Comparison of ENCODE assay signal across 9 cellular contexts in the genomic region with DNA sequence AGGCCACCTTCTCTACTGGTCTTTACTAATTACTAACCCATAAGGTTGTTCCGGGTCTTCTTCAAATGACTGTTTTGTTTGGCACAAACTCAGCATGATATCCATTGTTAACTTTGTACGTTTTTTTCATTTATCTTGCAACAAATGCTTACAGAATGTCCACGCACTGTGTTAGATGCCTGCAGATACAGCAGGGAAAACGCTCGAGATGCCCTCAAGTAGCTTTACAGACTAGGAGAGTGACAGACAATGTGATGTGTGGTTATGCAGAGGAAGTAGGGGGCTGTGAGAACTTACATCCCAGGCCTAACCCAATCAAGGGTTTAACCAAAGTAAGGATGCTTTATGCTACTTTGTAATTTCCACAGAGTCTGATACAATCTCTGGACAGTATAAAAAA. TPM values are rescaled to one million over a fixed set of nuclear protein-coding genes. Genes with fewer than 3 reads are reported as not detected.
A peak's percentile ranks its signal among the peaks of the same experiment; 100 is the strongest.
DNase-seq lines count a peak whose midpoint lies in the region; ATAC-seq, FAIRE-seq and TF ChIP-seq lines count a peak whose summit lies in the region.
"Had no signal": no experiment of that assay in that cellular context is flagged by ENCODE, and none has a peak within 500 bp of the region (broad histone marks: within the 10 kb centered on the region; RNA-seq: fewer than 3 reads in every experiment).

No MANE protein-coding gene starts in this region.

- H3K36me3 ChIP-seq in left ventricle myocardium inferior, result peaks cover 9% of the 10 kb centered on the region
- no peaks in the 10 kb centered on the region for H3K36me3 ChIP-seq in kidney (ENCODE audit: control insufficient read depth in 1 of 2, insufficient read depth in 2 of 2, low read length in 2 of 2)

- CTCF ChIA-PET in activated CD4-positive, alpha-beta memory T cell treated with anti-CD3 and anti-CD28 coated beads, Interleukin-2, amount 10 ng/mL, durations not matched to agents 7 days and 5 days (lab: Charles Lee), result interaction anchor here (0.8 to 2.6 kb wide), 6 partner anchors 10 to 332 kb away, joined by 3 to 9 read pairs (median 6); partner anchors contain the start of gene RPL39L

- peak overlapping the region; percentile 94 for H3K27ac Mint-ChIP-seq in activated CD4-positive, alpha-beta memory T cell treated with anti-CD3 and anti-CD28 coated beads, Interleukin-2, amount 10 ng/mL, durations not matched to agents 7 days and 5 days
- H3K27ac Mint-ChIP-seq in type B pancreatic cell, result peak overlapping the region; percentile 89

- H3K27me3 ChIP-seq in left ventricle myocardium inferior (ENCODE audit: low read depth), result peaks cover under 1% of the 10 kb centered on the region

- H3K9ac ChIP-seq in kidney (ENCODE audit: low read length in 2 of 2), result peak overlapping the region in 1 of 2 donors; percentile 85

- FAIRE-seq in kidney (lab: Jason Lieb, UNC), result no peak

- peak overlapping the region; percentile 88 for H3K27ac ChIP-seq in left ventricle myocardium inferior (replicated peaks)
- H3K27ac ChIP-seq in kidney (ENCODE audit: low read depth in 2 of 2, low read length in 2 of 2), result no peak overlapping the region

- H3K36me3 Mint-ChIP-seq in activated CD4-positive, alpha-beta memory T cell treated with anti-CD3 and anti-CD28 coated beads, Interleukin-2, amount 10 ng/mL, durations not matched to agents 7 days and 5 days (ENCODE audit: low read depth), result peaks cover 15% of the 10 kb centered on the region
- H3K36me3 Mint-ChIP-seq in type B pancreatic cell, result peaks cover 7% of the 10 kb centered on the region

- POLR2A ChIA-PET in activated CD4-positive, alpha-beta memory T cell treated with anti-CD3 and anti-CD28 coated beads, Interleukin-2, amount 10 ng/mL, durations not matched to agents 7 days and 5 days (lab: Charles Lee), result interaction anchor here (0.9 to 9.9 kb wide), 9 partner anchors 9 to 237 kb away, joined by 4 to 232 read pairs (median 13); partner anchors contain the start of genes DNAJB11 and EIF4A2

- intact Hi-C loops in left ventricle myocardium inferior (cut with micrococcal nuclease) (no loop called here), Right ventricle myocardium inferior (cut with DNase I) (loop anchor here (5.0 kb wide), 1 partner anchor 235 kb away; the partner anchor contains the start of gene DNAJB11), kidney (cut with DNase I) (no loop called here)

- H3K9me3 Mint-ChIP-seq in activated CD4-positive, alpha-beta memory T cell treated with anti-CD3 and anti-CD28 coated beads, Interleukin-2, amount 10 ng/mL, durations not matched to agents 7 days and 5 days, result no peaks in the 10 kb centered on the region
- no peaks in the 10 kb centered on the region for H3K9me3 Mint-ChIP-seq in type B pancreatic cell

- H3K4me3 ChIP-seq in left ventricle myocardium inferior (peak overlapping the region; percentile 92), kidney (ENCODE audit: low read length in 2 of 2) (peak overlapping the region; percentile 81 to 95)

- H3K27me3 Mint-ChIP-seq in activated CD4-positive, alpha-beta memory T cell treated with anti-CD3 and anti-CD28 coated beads, Interleukin-2, amount 10 ng/mL, durations not matched to agents 7 days and 5 days, result no peaks in the 10 kb centered on the region
- H3K27me3 Mint-ChIP-seq in type B pancreatic cell, result peaks cover 4% of the 10 kb centered on the region

- DNase-seq in left ventricle myocardium inferior (no peak), Right ventricle myocardium inferior (ENCODE audit: missing footprints) (no peak), kidney (no peak), type B pancreatic cell (ENCODE audit: extremely low spot score, unreplicated experiment) (no peak), HT-29 (ENCODE audit: low spot score) (no peak)
- DNase-seq in activated CD4-positive, alpha-beta memory T cell treated with anti-CD3 and anti-CD28 coated beads, Interleukin-2, amount 10 ng/mL, durations not matched to agents 7 days and 5 days, result peak; percentile 14
- DNase-seq: NCI-H1436 had no signal

- ATAC-seq in Right ventricle myocardium inferior, result no peak
- ATAC-seq in GM21360 (IDR thresholded peaks at IDR 0.05; ENCODE audit: unreplicated experiment), result no peak
- no peak for ATAC-seq in HG03342 (IDR thresholded peaks at IDR 0.05; ENCODE audit: unreplicated experiment)

- no peak for TF ChIP-seq CTCF in left ventricle myocardium inferior (IDR thresholded peaks at IDR 0.05; ENCODE audit: borderline replicate concordance)
- no peak for TF ChIP-seq CTCF in kidney (IDR thresholded peaks at IDR 0.05; ENCODE audit: borderline replicate concordance, extremely low read depth, insufficient read depth)
- no peak for TF ChIP-seq CTCF in type B pancreatic cell (conservative IDR thresholded peaks at IDR 0.05)

- peak overlapping the region; percentile 97 for H3K4me3 Mint-ChIP-seq in activated CD4-positive, alpha-beta memory T cell treated with anti-CD3 and anti-CD28 coated beads, Interleukin-2, amount 10 ng/mL, durations not matched to agents 7 days and 5 days
- H3K4me3 Mint-ChIP-seq in type B pancreatic cell, result peak overlapping the region; percentile 95

- H3K9me3 ChIP-seq in left ventricle myocardium inferior (replicated peaks) (no peaks in the 10 kb centered on the region), kidney (ENCODE audit: control insufficient read depth in 1 of 2, low read length in 2 of 2) (no peaks in the 10 kb centered on the region)

- peaks cover 42% of the 10 kb centered on the region for H3K4me1 Mint-ChIP-seq in activated CD4-positive, alpha-beta memory T cell treated with anti-CD3 and anti-CD28 coated beads, Interleukin-2, amount 10 ng/mL, durations not matched to agents 7 days and 5 days
- H3K4me1 Mint-ChIP-seq in type B pancreatic cell (ENCODE audit: unreplicated experiment), result peaks cover 10% of the 10 kb centered on the region

- peaks cover 24% of the 10 kb centered on the region for H3K4me1 ChIP-seq in left ventricle myocardium inferior
- peaks cover 5 to 10% of the 10 kb centered on the region in 2 donors for H3K4me1 ChIP-seq in kidney (ENCODE audit: control insufficient read depth in 1 of 2, insufficient read depth in 1 of 2, low read depth in 1 of 2, low read length in 2 of 2)

RNA-seq across cellular contexts. Expression of gene RFC4, which starts 0.9 kb away (rescaled TPM):
- 9.6 TPM for total RNA-seq in left ventricle myocardium inferior
- total RNA-seq in Right ventricle myocardium inferior, result 11.1 TPM
- 10 to 100 TPM; 85.5 to 89.3 TPM for total RNA-seq in activated CD4-positive, alpha-beta memory T cell treated with anti-CD3 and anti-CD28 coated beads, Interleukin-2, amount 10 ng/mL, durations not matched to agents 7 days and 5 days
- total RNA-seq in kidney, result 8.9 TPM
- 11.1 TPM for polyA plus RNA-seq in kidney (ENCODE audit: insufficient read depth, low read depth, low replicate concordance)
- total RNA-seq in type B pancreatic cell (ENCODE audit: low replicate concordance), result 33.6 and 64.2 TPM in 2 replicates
- 23.6 and 38.0 TPM in 2 replicates for total RNA-seq in HT-29 (2014; rRNA removed; shearing (Covaris generic))

RNA-seq across cellular contexts. Expression of gene EIF4A2, which starts 23.9 kb away (rescaled TPM):
- total RNA-seq in left ventricle myocardium inferior (468 TPM), Right ventricle myocardium inferior (422 TPM), kidney (333 TPM), type B pancreatic cell (ENCODE audit: low replicate concordance) (477 and 480 TPM in 2 replicates)
- 100 to 1,000 TPM; 385 to 388 TPM for total RNA-seq in activated CD4-positive, alpha-beta memory T cell treated with anti-CD3 and anti-CD28 coated beads, Interleukin-2, amount 10 ng/mL, durations not matched to agents 7 days and 5 days
- polyA plus RNA-seq in kidney (ENCODE audit: insufficient read depth, low read depth, low replicate concordance), result 310 TPM
- total RNA-seq in HT-29 (2014; rRNA removed; shearing (Covaris generic)), result 189 and 213 TPM in 2 replicates

RNA-seq across cellular contexts. Expression of gene ADIPOQ, which starts 35.3 kb away (rescaled TPM):
- total RNA-seq in left ventricle myocardium inferior (0.69 TPM), Right ventricle myocardium inferior (19.3 TPM), kidney (not detected), type B pancreatic cell (ENCODE audit: low replicate concordance) (not detected in 2 replicates)
- total RNA-seq in activated CD4-positive, alpha-beta memory T cell treated with anti-CD3 and anti-CD28 coated beads, Interleukin-2, amount 10 ng/mL, durations not matched to agents 7 days and 5 days, result not detected
- polyA plus RNA-seq in kidney (ENCODE audit: insufficient read depth, low read depth, low replicate concordance), result not detected
- not detected in 2 replicates for total RNA-seq in HT-29 (2014; rRNA removed; shearing (Covaris generic))

Comparison
In these comparisons a context has a peak if more than half of its experiments do, and no peak if none do; other contexts are left out.
1. RNA of gene ADIPOQ, which starts 35.3 kb away (total RNA-seq): 19.3 TPM in Right ventricle myocardium inferior (single experiment); 0.69 TPM in left ventricle myocardium inferior (single experiment), not detected in kidney (single experiment), not detected in activated CD4-positive, alpha-beta memory T cell treated with anti-CD3 and anti-CD28 coated beads, Interleukin-2, amount 10 ng/mL, durations not matched to agents 7 days and 5 days, not detected in type B pancreatic cell and not detected in HT-29; every median in the first group is over 10 times any median in the second.